In the genomic region with DNA sequence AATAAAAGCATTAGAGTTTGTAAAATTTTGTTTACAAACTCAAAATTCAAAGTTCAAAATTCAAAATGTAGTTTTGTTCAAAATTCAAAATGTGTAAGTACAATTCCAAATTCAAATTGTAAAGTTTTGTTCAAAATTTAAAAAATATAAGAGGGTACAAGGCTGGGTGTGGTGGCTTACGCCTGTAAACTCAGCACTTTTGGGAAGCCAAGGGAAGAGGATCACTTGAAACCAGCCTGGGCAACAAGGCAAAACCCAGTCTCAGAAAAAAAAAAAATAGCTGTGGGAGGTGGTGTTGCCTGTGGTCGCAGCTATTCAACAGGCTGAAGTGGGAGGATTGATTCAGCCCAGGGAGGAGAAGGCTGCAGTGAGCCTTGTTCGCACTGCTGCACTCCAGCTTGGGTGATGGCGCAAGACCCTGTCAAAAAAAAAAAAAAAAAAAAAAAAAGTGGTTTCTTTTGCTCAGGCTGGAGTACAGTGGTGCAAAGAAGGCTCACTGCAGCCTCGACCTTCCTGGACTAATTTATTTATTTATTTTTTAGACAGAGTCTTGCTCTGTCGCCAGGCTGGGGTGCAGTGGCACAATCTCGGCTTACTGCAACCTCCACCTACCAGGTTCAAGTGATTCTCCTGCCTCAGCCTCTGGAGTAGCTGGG, we compare ENCODE assay signal across 7 cellular contexts. TPM values are rescaled to one million over a fixed set of nuclear protein-coding genes. Genes with fewer than 3 reads are reported as not detected.
DNase-seq lines count a peak whose midpoint lies in the region; ATAC-seq and TF ChIP-seq lines count a peak whose summit lies in the region.
"Had no signal": no experiment of that assay in that cellular context is flagged by ENCODE, and none has a peak within 500 bp of the region (broad histone marks: within the 10 kb centered on the region; RNA-seq: fewer than 3 reads in every experiment).

No MANE protein-coding gene starts in this region.

- peaks cover 14% of the 10 kb centered on the region for H3K27me3 Mint-ChIP-seq in stimulated activated naive CD8-positive, alpha-beta T cell treated with anti-CD3 and anti-CD28 coated beads, Interleukin-15, amount 100 ng/mL, for 72 hours
- peaks cover 15% of the 10 kb centered on the region for H3K27me3 Mint-ChIP-seq in activated CD4-positive, alpha-beta memory T cell treated with anti-CD3 and anti-CD28 coated beads, Interleukin-2, amount 10 ng/mL, durations not matched to agents 7 days and 5 days

- H3K36me3 Mint-ChIP-seq in activated CD4-positive, alpha-beta memory T cell treated with anti-CD3 and anti-CD28 coated beads, Interleukin-2, amount 10 ng/mL, durations not matched to agents 7 days and 5 days (ENCODE audit: low read depth): no peaks in the 10 kb centered on the region
- H3K36me3 Mint-ChIP-seq: CD8-positive, alpha-beta memory T cell had no signal

- no peaks in the 10 kb centered on the region for H3K9me3 Mint-ChIP-seq in stimulated activated naive CD8-positive, alpha-beta T cell treated with anti-CD3 and anti-CD28 coated beads, Interleukin-15, amount 100 ng/mL, for 72 hours
- no peaks in the 10 kb centered on the region for H3K9me3 Mint-ChIP-seq in activated CD4-positive, alpha-beta memory T cell treated with anti-CD3 and anti-CD28 coated beads, Interleukin-2, amount 10 ng/mL, durations not matched to agents 7 days and 5 days
- H3K9me3 Mint-ChIP-seq: CD8-positive, alpha-beta memory T cell had no signal

- POLR2A ChIA-PET in activated CD4-positive, alpha-beta memory T cell treated with anti-CD3 and anti-CD28 coated beads, Interleukin-2, amount 10 ng/mL, durations not matched to agents 7 days and 5 days (lab: Charles Lee): interaction anchor here (0.9 to 1.0 kb wide), 2 partner anchors 9 to 72 kb away, joined by 3 to 4 read pairs; no protein-coding TSS in a partner anchor

- ATAC-seq in stimulated activated naive CD8-positive, alpha-beta T cell treated with anti-CD3 and anti-CD28 coated beads, Interleukin-15, Interleukin-2, amounts not matched to agents 100 U/mL and 50 U/mL, for 24 hours: peak; percentile 44
- no peak for ATAC-seq in stimulated activated naive CD8-positive, alpha-beta T cell treated with anti-CD3 and anti-CD28 coated beads, Interleukin-15, amount 100 ng/mL, for 72 hours

- H3K4me1 Mint-ChIP-seq in stimulated activated naive CD8-positive, alpha-beta T cell treated with anti-CD3 and anti-CD28 coated beads, Interleukin-15, amount 100 ng/mL, for 72 hours: peaks cover 14% of the 10 kb centered on the region
- peaks cover 42% of the 10 kb centered on the region for H3K4me1 Mint-ChIP-seq in activated CD4-positive, alpha-beta memory T cell treated with anti-CD3 and anti-CD28 coated beads, Interleukin-2, amount 10 ng/mL, durations not matched to agents 7 days and 5 days

- no peak overlapping the region for H3K27ac ChIP-seq in brain microvascular endothelial cell

- H3K4me3 ChIP-seq in brain microvascular endothelial cell (ENCODE audit: low read depth, low read length): no peak overlapping the region

- no peaks in the 10 kb centered on the region for H3K27me3 ChIP-seq in brain microvascular endothelial cell (replicated peaks)

- H3K4me3 Mint-ChIP-seq in stimulated activated naive CD8-positive, alpha-beta T cell treated with anti-CD3 and anti-CD28 coated beads, Interleukin-15, amount 100 ng/mL, for 72 hours: no peak overlapping the region
- no peak overlapping the region for H3K4me3 Mint-ChIP-seq in activated CD4-positive, alpha-beta memory T cell treated with anti-CD3 and anti-CD28 coated beads, Interleukin-2, amount 10 ng/mL, durations not matched to agents 7 days and 5 days
- H3K4me3 Mint-ChIP-seq: CD8-positive, alpha-beta memory T cell had no signal

- no peaks in the 10 kb centered on the region for H3K36me3 ChIP-seq in brain microvascular endothelial cell (replicated peaks)

- no peak overlapping the region for H3K27ac Mint-ChIP-seq in stimulated activated naive CD8-positive, alpha-beta T cell treated with anti-CD3 and anti-CD28 coated beads, Interleukin-15, amount 100 ng/mL, for 72 hours
- no peak overlapping the region for H3K27ac Mint-ChIP-seq in activated CD4-positive, alpha-beta memory T cell treated with anti-CD3 and anti-CD28 coated beads, Interleukin-2, amount 10 ng/mL, durations not matched to agents 7 days and 5 days

- TF ChIP-seq CTCF in brain microvascular endothelial cell (IDR thresholded peaks at IDR 0.05; ENCODE audit: low read depth, low read length, missing control alignments): no peak

- in situ Hi-C loops in brain microvascular endothelial cell (cut with HindIII; ENCODE audit: low pct_ligation_motif_present, low sequenced_read_pairs): no loop called here

- CTCF ChIA-PET in activated CD4-positive, alpha-beta memory T cell treated with anti-CD3 and anti-CD28 coated beads, Interleukin-2, amount 10 ng/mL, durations not matched to agents 7 days and 5 days (lab: Charles Lee): interaction anchor here (1.0 kb wide), 1 partner anchor 42 kb away, joined by 3 read pairs; no protein-coding TSS in a partner anchor

- no peak for DNase-seq in stimulated activated naive CD8-positive, alpha-beta T cell treated with anti-CD3 and anti-CD28 coated beads, Interleukin-15, Interleukin-2, amounts not matched to agents 100 U/mL and 50 U/mL, for 24 hours
- DNase-seq in stimulated activated naive CD8-positive, alpha-beta T cell treated with anti-CD3 and anti-CD28 coated beads, Interleukin-15, amount 100 ng/mL, for 72 hours: no peak
- DNase-seq in brain microvascular endothelial cell (peak; percentile 36), GM19240 (ENCODE audit: insufficient read length, low spot score) (no peak)
- no peak for DNase-seq in stimulated activated CD4-positive, alpha-beta T cell treated with anti-CD3 and anti-CD28 coated beads, Interleukin-2, amount 100 ng/mL, for 24 hours
- no peak for DNase-seq in activated CD4-positive, alpha-beta memory T cell treated with anti-CD3 and anti-CD28 coated beads, Interleukin-2, amount 10 ng/mL, durations not matched to agents 7 days and 5 days
- DNase-seq: CD8-positive, alpha-beta memory T cell had no signal

RNA-seq across cellular contexts. Expression of gene ZBTB12, which starts 5.4 kb away (rescaled TPM):
- total RNA-seq in activated CD4-positive, alpha-beta memory T cell treated with anti-CD3 and anti-CD28 coated beads, Interleukin-2, amount 10 ng/mL, durations not matched to agents 7 days and 5 days: 1 to 10 TPM in 1 of 2 experiments, under 1 TPM in 1; 0.98 to 1.1 TPM

RNA-seq across cellular contexts. Expression of gene EHMT2, which starts 9.8 kb away (rescaled TPM):
- total RNA-seq in activated CD4-positive, alpha-beta memory T cell treated with anti-CD3 and anti-CD28 coated beads, Interleukin-2, amount 10 ng/mL, durations not matched to agents 7 days and 5 days: 10 to 100 TPM; 57.0 to 58.4 TPM

RNA-seq across cellular contexts. Expression of gene C2, which starts 20.2 kb away (rescaled TPM):
- total RNA-seq in activated CD4-positive, alpha-beta memory T cell treated with anti-CD3 and anti-CD28 coated beads, Interleukin-2, amount 10 ng/mL, durations not matched to agents 7 days and 5 days: 1 to 10 TPM in 1 of 2 experiments, under 1 TPM in 1; 0.45 to 1.0 TPM

RNA-seq across cellular contexts. Expression of gene SLC44A4, which starts 28.5 kb away (rescaled TPM):
- total RNA-seq in activated CD4-positive, alpha-beta memory T cell treated with anti-CD3 and anti-CD28 coated beads, Interleukin-2, amount 10 ng/mL, durations not matched to agents 7 days and 5 days: under 1 TPM in 1 of 2 experiments, not detected in 1; 0.38 TPM
- total RNA-seq: CD8-positive, alpha-beta memory T cell had no signal

RNA-seq across cellular contexts. Expression of gene CFB, which starts 38.6 kb away (rescaled TPM):
- total RNA-seq in activated CD4-positive, alpha-beta memory T cell treated with anti-CD3 and anti-CD28 coated beads, Interleukin-2, amount 10 ng/mL, durations not matched to agents 7 days and 5 days: under 1 TPM; 0.58 to 0.60 TPM
